Comparison of ENCODE assay signal across 18 cellular contexts in genomic region chr12:122355702-122356101, GRCh38.
A peak's percentile ranks its signal among the peaks of the same experiment; 100 is the strongest.
DNase-seq lines count a peak whose midpoint lies in the region; ATAC-seq lines count a peak whose summit lies in the region.
"Had no signal": no experiment of that assay in that cellular context is flagged by ENCODE, and none has a peak within 500 bp of the region (broad histone marks: within the 10 kb centered on the region; RNA-seq: fewer than 3 reads in every experiment).

No MANE protein-coding gene starts in this region.

- H3K27ac ChIP-seq in SJCRH30, result no peak overlapping the region
- H3K27ac ChIP-seq in trophoblast cell (ENCODE audit: low read depth, low read length), result no peak overlapping the region
- H3K27ac ChIP-seq: neural progenitor cell, parathyroid adenoma, right lobe of liver, upper lobe of left lung had no signal

- no peaks in the 10 kb centered on the region for H3K27me3 Mint-ChIP-seq in activated naive CD8-positive, alpha-beta T cell treated with anti-CD3 and anti-CD28 coated beads for 36 hours
- H3K27me3 Mint-ChIP-seq: activated naive CD8-positive, alpha-beta T cell treated with anti-CD3 and anti-CD28 coated beads, Interleukin-2, amount 10 ng/mL, durations not matched to agents 7 days and 5 days; dendritic cell treated with granulocyte-macrophage colony-stimulating factor and Interleukin-4, amounts not matched to agents 40 ng/mL and 50 ng/mL, for 4 days; memory B cell; T-cell had no signal

- H4K8ac ChIP-seq in trophoblast cell (ENCODE audit: low read depth, low read length), result no peak overlapping the region

- intact Hi-C loops in Right ventricle myocardium superior (cut with DNase I), result no loop called here

- H3K36me3 Mint-ChIP-seq in activated naive CD8-positive, alpha-beta T cell treated with anti-CD3 and anti-CD28 coated beads for 36 hours, result peaks cover 14% of the 10 kb centered on the region

- H3K9me3 ChIP-seq in SJCRH30 (replicated peaks), result no peaks in the 10 kb centered on the region
- no peaks in the 10 kb centered on the region for H3K9me3 ChIP-seq in trophoblast cell (ENCODE audit: insufficient read depth, low read depth, low read length)
- H3K9me3 ChIP-seq: gastroesophageal sphincter, right lobe of liver, upper lobe of left lung had no signal

- no peaks in the 10 kb centered on the region for H3K79me2 ChIP-seq in trophoblast cell (ENCODE audit: control insufficient read depth, insufficient read depth, low read length, poor library complexity)

- no peaks in the 10 kb centered on the region for H3K9me3 Mint-ChIP-seq in activated naive CD8-positive, alpha-beta T cell treated with anti-CD3 and anti-CD28 coated beads for 36 hours
- H3K9me3 Mint-ChIP-seq: activated naive CD8-positive, alpha-beta T cell treated with anti-CD3 and anti-CD28 coated beads, Interleukin-2, amount 10 ng/mL, durations not matched to agents 7 days and 5 days; dendritic cell treated with granulocyte-macrophage colony-stimulating factor and Interleukin-4, amounts not matched to agents 40 ng/mL and 50 ng/mL, for 4 days; memory B cell; T-cell had no signal

- no peak overlapping the region for H3K9ac ChIP-seq in trophoblast cell (ENCODE audit: low read length)
- H3K9ac ChIP-seq: neural progenitor cell, parathyroid adenoma had no signal

- H3K4me1 Mint-ChIP-seq in activated naive CD8-positive, alpha-beta T cell treated with anti-CD3 and anti-CD28 coated beads for 36 hours, result peaks cover 9% of the 10 kb centered on the region
- H3K4me1 Mint-ChIP-seq: GM23338, memory B cell, neural progenitor cell had no signal

- WGBS in trophoblast cell (ENCODE audit: extremely low coverage, insufficient coverage, insufficient read length), result no CpG with 5 or more reads among the region's 11 CpGs

- no peak overlapping the region for H3K4ac ChIP-seq in trophoblast cell (ENCODE audit: low read depth, low read length)

- no peak overlapping the region for H2AK5ac ChIP-seq in trophoblast cell (ENCODE audit: low read length)

- no peak overlapping the region for H4K91ac ChIP-seq in trophoblast cell (ENCODE audit: low read depth, low read length)

- H3K36me3 ChIP-seq in SJCRH30 (peaks cover 13% of the 10 kb centered on the region), trophoblast cell (ENCODE audit: control insufficient read depth in 1 of 2, insufficient read depth in 2 of 2, low read length in 2 of 2) (peaks cover 36 to 37% of the 10 kb centered on the region in 2 experiments)
- H3K36me3 ChIP-seq: neural progenitor cell had no signal

- no peak overlapping the region for H2AFZ ChIP-seq in trophoblast cell (ENCODE audit: insufficient read depth, low read length, poor library complexity)
- H2AFZ ChIP-seq: GM23338, neural progenitor cell, parathyroid adenoma had no signal

- no peaks in the 10 kb centered on the region for H3K27me3 ChIP-seq in SJCRH30
- H3K27me3 ChIP-seq in trophoblast cell (ENCODE audit: insufficient read depth, low read length), result no peaks in the 10 kb centered on the region
- H3K27me3 ChIP-seq: gastroesophageal sphincter, neural progenitor cell, right lobe of liver, upper lobe of left lung had no signal

- no peak overlapping the region for H2BK5ac ChIP-seq in trophoblast cell (ENCODE audit: low read depth, low read length, poor library complexity)

- H3K14ac ChIP-seq in trophoblast cell (ENCODE audit: low read length), result no peak overlapping the region

- no peak for ATAC-seq in Right ventricle myocardium superior (ENCODE audit: poor library complexity)

- H3K18ac ChIP-seq in trophoblast cell (ENCODE audit: low read length), result no peak overlapping the region

- no peak overlapping the region for H2BK12ac ChIP-seq in trophoblast cell (ENCODE audit: low read length)

- no peak overlapping the region for H3K4me3 Mint-ChIP-seq in activated naive CD8-positive, alpha-beta T cell treated with anti-CD3 and anti-CD28 coated beads for 36 hours
- H3K4me3 Mint-ChIP-seq: activated CD8-positive, alpha-beta T cell treated with anti-CD3 and anti-CD28 coated beads, Interleukin-2, amount 10 ng/mL, durations not matched to agents 7 days and 5 days; activated naive CD8-positive, alpha-beta T cell treated with anti-CD3 and anti-CD28 coated beads, Interleukin-2, amount 10 ng/mL, durations not matched to agents 7 days and 5 days; dendritic cell treated with granulocyte-macrophage colony-stimulating factor and Interleukin-4, amounts not matched to agents 40 ng/mL and 50 ng/mL, for 4 days; GM23338; memory B cell; neural progenitor cell; T-cell had no signal

- no peak overlapping the region for H3K27ac Mint-ChIP-seq in activated naive CD8-positive, alpha-beta T cell treated with anti-CD3 and anti-CD28 coated beads for 36 hours
- H3K27ac Mint-ChIP-seq: activated CD8-positive, alpha-beta T cell treated with anti-CD3 and anti-CD28 coated beads, Interleukin-2, amount 10 ng/mL, durations not matched to agents 7 days and 5 days; activated naive CD8-positive, alpha-beta T cell treated with anti-CD3 and anti-CD28 coated beads, Interleukin-2, amount 10 ng/mL, durations not matched to agents 7 days and 5 days; dendritic cell treated with granulocyte-macrophage colony-stimulating factor and Interleukin-4, amounts not matched to agents 40 ng/mL and 50 ng/mL, for 4 days; GM23338; memory B cell; neural progenitor cell; T-cell had no signal

- H4K12ac ChIP-seq in trophoblast cell (ENCODE audit: low read depth, low read length), result no peak overlapping the region

- H3K4me2 ChIP-seq in trophoblast cell (ENCODE audit: low read length), result no peak overlapping the region
- H3K4me2 ChIP-seq: GM23338, neural progenitor cell had no signal

- H3K23ac ChIP-seq in trophoblast cell (ENCODE audit: low read length), result no peak overlapping the region

- H3K4me3 ChIP-seq in SJCRH30 (no peak overlapping the region), trophoblast cell (ENCODE audit: low read depth, low read length) (no peak overlapping the region)
- H3K4me3 ChIP-seq: gastroesophageal sphincter, GM23338, neural progenitor cell, right lobe of liver, upper lobe of left lung had no signal

- H3K4me1 ChIP-seq in SJCRH30 (no peaks in the 10 kb centered on the region), trophoblast cell (ENCODE audit: control insufficient read depth in 1 of 2, insufficient read depth in 2 of 2, low read length in 2 of 2) (no peaks in the 10 kb centered on the region)
- H3K4me1 ChIP-seq: neural progenitor cell, parathyroid adenoma, upper lobe of left lung had no signal

- peak; percentile 54 for DNase-seq in D341Med (ENCODE audit: low spot score)
- peak; percentile 78 for DNase-seq in NCI-H2171 (lab: John Stamatoyannopoulos, UW)
- DNase-seq in SJCRH30, result peak; percentile 15 to 44
- DNase-seq in myocyte (ENCODE audit: low read depth), result peak; percentile 70
- DNase-seq in trophoblast cell, result no peak
- no peak for DNase-seq in Right ventricle myocardium superior
- no peak for DNase-seq in activated naive CD8-positive, alpha-beta T cell treated with anti-CD3 and anti-CD28 coated beads for 36 hours
- DNase-seq: activated naive CD8-positive, alpha-beta T cell treated with anti-CD3 and anti-CD28 coated beads, Interleukin-2, amount 10 ng/mL, durations not matched to agents 7 days and 5 days; right lobe of liver had no signal

- no peaks in the 10 kb centered on the region for H3K79me1 ChIP-seq in trophoblast cell (ENCODE audit: low read length)

- no peak overlapping the region for H2BK120ac ChIP-seq in trophoblast cell (ENCODE audit: insufficient read depth, low read length, poor library complexity)

Comparison
In these comparisons a context has a peak if more than half of its experiments do, and no peak if none do; other contexts are left out.
1. DNase-seq: peak in D341Med (single experiment), NCI-H2171 (single experiment), SJCRH30 (2 of 2) and myocyte (single experiment); none in trophoblast cell (0 of 2), Right ventricle myocardium superior (single experiment) and activated naive CD8-positive, alpha-beta T cell treated with anti-CD3 and anti-CD28 coated beads for 36 hours (single experiment).